Comparison of ENCODE assay signal across 11 cellular contexts in genomic region chr9:38141751-38142150, GRCh38.
DNase-seq lines count a peak whose midpoint lies in the region; ATAC-seq lines count a peak whose summit lies in the region.
"Had no signal": no experiment of that assay in that cellular context is flagged by ENCODE, and none has a peak within 500 bp of the region (broad histone marks: within the 10 kb centered on the region; RNA-seq: fewer than 3 reads in every experiment).

No MANE protein-coding gene starts in this region.

- ATAC-seq in GM19023 (IDR thresholded peaks at IDR 0.05; ENCODE audit: unreplicated experiment), result no peak
- no peak for ATAC-seq in GM21576 (IDR thresholded peaks at IDR 0.05; ENCODE audit: unreplicated experiment)

- in situ Hi-C loops in Caki2 (cut with HindIII; ENCODE audit: low pct_unique_long_range_greater_than_20kb, low sequenced_read_pairs), result no loop called here

- DNase-seq in Caki2 (ENCODE audit: low read depth) (peak; percentile 37), LoVo (ENCODE audit: low spot score) (peak; percentile 22), dedifferentiated amniotic fluid mesenchymal stem cell (ENCODE audit: extremely low spot score) (peak; percentile 58), non-pigmented ciliary epithelial cell (ENCODE audit: low read depth) (peak; percentile 65), activated gamma-delta T cell treated with Interleukin-2 at 50 U/mL for 16 hours (no peak)
- no peak for DNase-seq in activated CD4-positive, alpha-beta T cell treated with anti-CD3 and anti-CD28 coated beads for 48 hours
- DNase-seq: activated CD4-positive, CD25-positive, alpha-beta regulatory T cell; Calu3; stimulated activated CD4-positive, alpha-beta T cell treated with anti-CD3 and anti-CD28 coated beads, Interleukin-1b, Interleukin-23, amount 100 ng/mL, for 48 hours had no signal

Comparison
In these comparisons a context has a peak if more than half of its experiments do, and no peak if none do; other contexts are left out.
1. DNase-seq: peak in Caki2 (single experiment), LoVo (single experiment), dedifferentiated amniotic fluid mesenchymal stem cell (single experiment) and non-pigmented ciliary epithelial cell (single experiment); none in activated CD4-positive, alpha-beta T cell treated with anti-CD3 and anti-CD28 coated beads for 48 hours (single experiment) and activated gamma-delta T cell treated with Interleukin-2 at 50 U/mL for 16 hours (single experiment).